8 cellular contexts compared by ENCODE assay signal in the genomic region with DNA sequence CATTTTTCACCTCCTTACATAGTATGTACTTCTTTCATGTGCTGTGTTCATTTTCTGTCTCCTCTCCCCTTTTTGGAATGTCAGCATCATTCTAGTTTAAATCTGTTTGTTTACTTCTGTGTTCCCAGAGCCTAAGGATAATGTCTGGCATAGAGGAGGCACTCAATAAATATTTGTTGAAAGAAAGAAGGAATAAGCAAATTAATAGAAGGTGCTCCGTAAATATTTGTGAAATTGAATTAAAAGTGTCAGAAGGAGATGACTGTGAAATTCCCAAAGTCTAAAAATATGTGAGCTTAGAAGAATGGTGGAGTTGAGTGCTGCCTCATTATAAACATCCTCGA. TPM values are rescaled to one million over a fixed set of nuclear protein-coding genes. Genes with fewer than 3 reads are reported as not detected.
DNase-seq lines count a peak whose midpoint lies in the region; ATAC-seq and TF ChIP-seq lines count a peak whose summit lies in the region.

No MANE protein-coding gene starts in this region.

- in situ Hi-C loops in astrocyte of the cerebellum (cut with HindIII; ENCODE audit: low sequenced_read_pairs): loop anchor here (25.0 kb wide), 1 partner anchor 327 kb away; no protein-coding TSS in a partner anchor

- BruUV-seq in MCF 10A (replicated peaks; lab: Mats Ljungman, UMichigan): no TSS peak

- no peaks in the 10 kb centered on the region for H3K9me3 Mint-ChIP-seq in MCF 10A (ENCODE audit: unreplicated experiment)

- ATAC-seq in upper lobe of right lung (no peak), GM18505 (IDR thresholded peaks at IDR 0.05; ENCODE audit: unreplicated experiment) (no peak)

- H3K9me3 ChIP-seq in breast epithelium (no peaks in the 10 kb centered on the region), mucosa of rectum (ENCODE audit: control insufficient read depth in 2 of 2, low read length in 2 of 2) (no peaks in the 10 kb centered on the region), upper lobe of right lung (no peaks in the 10 kb centered on the region)

- no peaks in the 10 kb centered on the region for H3K27me3 Mint-ChIP-seq in MCF 10A (ENCODE audit: insufficient read depth, unreplicated experiment)

- POLR2A ChIA-PET in MCF 10A (lab: Yijun Ruan, JAX): interaction anchor here (0.6 to 7.1 kb wide), 6 partner anchors 9 to 452 kb away, joined by 3 to 108 read pairs (median 4); a partner anchor contains a TSS

- no peak for DNase-seq in breast epithelium (ENCODE audit: low spot score in 2 of 2)
- DNase-seq in MCF 10A (ENCODE audit: unreplicated experiment): no peak
- DNase-seq in astrocyte of the cerebellum (ENCODE audit: low read depth): no peak
- DNase-seq in upper lobe of right lung: no peak
- no peak for DNase-seq in middle frontal gyrus (ENCODE audit: extremely low spot score, low spot score)
- no peak for DNase-seq in activated CD4-positive, alpha-beta T cell treated with anti-CD3 and anti-CD28 coated beads for 48 hours

- H3K27ac ChIP-seq in breast epithelium: peak overlapping the region; percentile 96 to 99
- H3K27ac ChIP-seq in mucosa of rectum (ENCODE audit: low read depth in 2 of 2, low read length in 2 of 2): peak overlapping the region; percentile 97 to 99
- peak overlapping the region; percentile 99 for H3K27ac ChIP-seq in upper lobe of right lung

- no peak overlapping the region for H3K4me3 Mint-ChIP-seq in MCF 10A (ENCODE audit: unreplicated experiment)

- H3K4me1 ChIP-seq in breast epithelium (peaks cover 0 to 11% of the 10 kb centered on the region in 2 donors), mucosa of rectum (ENCODE audit: control insufficient read depth in 2 of 2, insufficient read depth in 2 of 2, low read length in 2 of 2) (peaks cover 23 to 28% of the 10 kb centered on the region in 2 donors), upper lobe of right lung (peaks cover 25% of the 10 kb centered on the region)

- intact Hi-C loops in breast epithelium (cut with DNase I; ENCODE audit: low total_unique reads): no loop called here
- intact Hi-C loops in MCF 10A (cut with micrococcal nuclease): no loop called here
- intact Hi-C loops in upper lobe of right lung (cut with DNase I): no loop called here

- TF ChIP-seq POLR2A in breast epithelium (IDR thresholded peaks at IDR 0.05): no peak
- TF ChIP-seq POLR2A in GM18505 (IDR thresholded peaks at IDR 0.05; ENCODE audit: borderline replicate concordance, extremely low read depth, insufficient read depth, insufficient read length): no peak

- TF ChIP-seq CTCF in breast epithelium (IDR thresholded peaks at IDR 0.05): no peak
- TF ChIP-seq CTCF in MCF 10A (IDR thresholded peaks at IDR 0.05; ENCODE audit: unreplicated experiment): no peak
- TF ChIP-seq CTCF in astrocyte of the cerebellum (IDR thresholded peaks at IDR 0.05; ENCODE audit: low read depth, low read length, missing control alignments): no peak
- TF ChIP-seq CTCF in upper lobe of right lung (IDR thresholded peaks at IDR 0.05): no peak

- H3K4me3 ChIP-seq in breast epithelium (peak overlapping the region; percentile 30 to 99 (median 37)), astrocyte of the cerebellum (ENCODE audit: low read depth, low read length) (peak overlapping the region; percentile 26), mucosa of rectum (ENCODE audit: low read length in 2 of 2) (peak overlapping the region; percentile 77 to 99), upper lobe of right lung (peak overlapping the region; percentile 90)

- H3K36me3 ChIP-seq in breast epithelium: no peaks in the 10 kb centered on the region
- H3K36me3 ChIP-seq in mucosa of rectum (ENCODE audit: control insufficient read depth in 2 of 2, insufficient read depth in 2 of 2, low read length in 2 of 2): peaks cover 0 to 2% of the 10 kb centered on the region in 2 donors
- peaks cover 3% of the 10 kb centered on the region for H3K36me3 ChIP-seq in upper lobe of right lung

- CTCF ChIA-PET in MCF 10A (lab: Yijun Ruan, JAX): interaction anchor here (0.6 to 1.3 kb wide), 6 partner anchors 10 to 626 kb away, joined by 3 to 5 read pairs (median 4); no protein-coding TSS in a partner anchor

- H3K27ac Mint-ChIP-seq in MCF 10A (ENCODE audit: low read depth, unreplicated experiment): no peak overlapping the region

- peaks cover 24% of the 10 kb centered on the region for H3K36me3 Mint-ChIP-seq in MCF 10A (ENCODE audit: insufficient read depth, unreplicated experiment)

- H3K9ac ChIP-seq in mucosa of rectum (ENCODE audit: low read depth in 1 of 2, low read length in 2 of 2): peak overlapping the region; percentile 86 to 98

- peaks cover 17% of the 10 kb centered on the region for H3K4me1 Mint-ChIP-seq in MCF 10A (ENCODE audit: insufficient read depth, unreplicated experiment)

- H3K27me3 ChIP-seq in breast epithelium (no peaks in the 10 kb centered on the region), mucosa of rectum (ENCODE audit: control insufficient read depth in 2 of 2, insufficient read depth in 2 of 2, low read length in 2 of 2) (no peaks in the 10 kb centered on the region), upper lobe of right lung (no peaks in the 10 kb centered on the region)

RNA-seq across cellular contexts. Expression of a gene that starts 3.3 kb away (rescaled TPM):
- 100 to 1,000 TPM in 1 of 3 donors, 10 to 100 TPM in 2; 45.0 to 113 (median 100.0) TPM for total RNA-seq in breast epithelium
- 33.9 and 41.6 TPM in 2 replicates for total RNA-seq in MCF 10A (2022)
- 51.4 TPM for total RNA-seq in upper lobe of right lung

RNA-seq across cellular contexts. Expression of a gene that starts 17.9 kb away (rescaled TPM):
- total RNA-seq in breast epithelium (under 1 TPM in 2 of 3 donors, not detected in 1; 0.33 to 0.59 TPM), MCF 10A (2022) (0.93 TPM in 1 of 2 replicates, not detected in the other), upper lobe of right lung (not detected)

Comparison
In these comparisons a context has a peak if more than half of its experiments do, and no peak if none do; other contexts are left out.
1. H3K4me3 ChIP-seq: peak in every context shown above with its lines; median percentile 90 in upper lobe of right lung; 88 in mucosa of rectum; 37 in breast epithelium; 26 in astrocyte of the cerebellum.